1 cellular context compared by ENCODE assay signal in the genomic region with DNA sequence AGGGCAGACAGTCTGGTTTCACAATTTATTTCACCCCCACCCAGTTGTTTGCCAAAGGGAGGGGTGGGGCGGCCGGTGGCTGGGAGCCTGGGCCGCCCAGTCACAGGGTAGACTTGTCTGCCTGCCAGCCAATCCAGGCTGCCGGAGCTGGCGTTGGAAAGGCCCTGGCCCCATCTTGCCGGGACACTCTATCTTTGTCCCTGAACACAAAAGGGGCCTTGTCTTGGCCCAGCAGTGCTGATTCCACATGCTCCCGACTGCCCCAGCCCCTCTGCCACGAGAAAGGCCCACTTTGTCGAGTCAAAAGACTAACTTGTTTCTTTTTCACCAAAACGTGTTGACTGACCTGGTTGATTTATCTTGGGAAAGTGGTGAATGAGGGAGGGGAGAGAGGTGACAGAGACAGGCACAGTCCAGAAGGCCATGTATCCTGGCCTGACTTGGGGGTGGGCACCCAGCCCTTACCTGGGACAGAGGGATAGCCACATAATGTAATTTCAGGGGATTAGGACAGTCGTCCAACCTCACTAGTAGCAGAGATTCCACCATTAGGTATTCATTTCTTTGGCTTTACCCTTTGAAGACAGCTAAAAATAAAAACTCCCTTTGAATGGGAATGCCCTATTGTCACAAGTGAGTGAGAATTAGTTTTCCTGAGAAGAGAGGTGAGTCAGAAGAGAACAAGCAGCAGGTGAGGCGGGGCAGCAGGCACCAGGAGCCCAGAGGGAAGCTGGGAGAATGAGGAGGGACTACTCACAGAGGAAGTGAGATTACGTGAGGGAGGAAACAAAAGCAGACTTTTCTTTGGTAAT.
TF ChIP-seq lines count a peak whose summit lies in the region.

No MANE protein-coding gene starts in this region.

TF ChIP-seq in HepG2, 621 proteins besides CTCF, POLR2A, EP300 and RAD21 (continued from another document and continues in another):
- TF ChIP-seq ZNF572 (CRISPR knock-in tag; IDR thresholded peaks at IDR 0.05) (no peak), ZNF143 (CRISPR knock-in tag; IDR thresholded peaks at IDR 0.05) (peak; percentile 62), ZNF225 (CRISPR knock-in tag; IDR thresholded peaks at IDR 0.05) (no peak), IRF2 (CRISPR knock-in tag; IDR thresholded peaks at IDR 0.05) (no peak), TCF7 (IDR thresholded peaks at IDR 0.05; ENCODE audit: low read depth) (peak; percentile 4; the same call in 1 of the 2 replicates), PITX1 (CRISPR knock-in tag; IDR thresholded peaks at IDR 0.05) (no peak; the same call in 1 of the 2 replicates), ZNF563 (CRISPR knock-in tag; IDR thresholded peaks at IDR 0.05) (no peak), FOXO1 (CRISPR knock-in tag; IDR thresholded peaks at IDR 0.05) (no peak; the same call in 1 of the 2 replicates), YEATS4 (CRISPR knock-in tag; IDR thresholded peaks at IDR 0.05; ENCODE audit: borderline replicate concordance) (peak; percentile 75; the same call in 1 of the 2 replicates), ZBTB7A (CRISPR knock-in tag; IDR thresholded peaks at IDR 0.05) (peak; percentile 68; the same call in 1 of the 2 replicates), ZNF253 (CRISPR knock-in tag; IDR thresholded peaks at IDR 0.05; ENCODE audit: borderline replicate concordance) (no peak), ZNF34 (CRISPR knock-in tag; IDR thresholded peaks at IDR 0.05; ENCODE audit: borderline replicate concordance) (no peak), SMYD3 (CRISPR knock-in tag; IDR thresholded peaks at IDR 0.05) (peak; percentile 69; the same call in 1 of the 2 replicates), NRL (CRISPR knock-in tag; IDR thresholded peaks at IDR 0.05; ENCODE audit: borderline replicate concordance) (peak; percentile 91), ZNF251 (CRISPR knock-in tag; IDR thresholded peaks at IDR 0.05) (no peak), NCOA5 (CRISPR knock-in tag; IDR thresholded peaks at IDR 0.05) (no peak), ZNF564 (CRISPR knock-in tag; IDR thresholded peaks at IDR 0.05) (peak; percentile 71; the same call in 1 of the 2 replicates), ELF1 (CRISPR knock-in tag; IDR thresholded peaks at IDR 0.05) (no peak), ZFP90 (CRISPR knock-in tag; IDR thresholded peaks at IDR 0.05; ENCODE audit: borderline replicate concordance) (no peak), NFKB2 (CRISPR knock-in tag; IDR thresholded peaks at IDR 0.05; ENCODE audit: borderline replicate concordance) (peak; percentile 32; the same call in 1 of the 2 replicates), EZH2 (conservative IDR thresholded peaks at IDR 0.05; ENCODE audit: low read depth, low read length) (no peak)
- TF ChIP-seq, protein P1, sequence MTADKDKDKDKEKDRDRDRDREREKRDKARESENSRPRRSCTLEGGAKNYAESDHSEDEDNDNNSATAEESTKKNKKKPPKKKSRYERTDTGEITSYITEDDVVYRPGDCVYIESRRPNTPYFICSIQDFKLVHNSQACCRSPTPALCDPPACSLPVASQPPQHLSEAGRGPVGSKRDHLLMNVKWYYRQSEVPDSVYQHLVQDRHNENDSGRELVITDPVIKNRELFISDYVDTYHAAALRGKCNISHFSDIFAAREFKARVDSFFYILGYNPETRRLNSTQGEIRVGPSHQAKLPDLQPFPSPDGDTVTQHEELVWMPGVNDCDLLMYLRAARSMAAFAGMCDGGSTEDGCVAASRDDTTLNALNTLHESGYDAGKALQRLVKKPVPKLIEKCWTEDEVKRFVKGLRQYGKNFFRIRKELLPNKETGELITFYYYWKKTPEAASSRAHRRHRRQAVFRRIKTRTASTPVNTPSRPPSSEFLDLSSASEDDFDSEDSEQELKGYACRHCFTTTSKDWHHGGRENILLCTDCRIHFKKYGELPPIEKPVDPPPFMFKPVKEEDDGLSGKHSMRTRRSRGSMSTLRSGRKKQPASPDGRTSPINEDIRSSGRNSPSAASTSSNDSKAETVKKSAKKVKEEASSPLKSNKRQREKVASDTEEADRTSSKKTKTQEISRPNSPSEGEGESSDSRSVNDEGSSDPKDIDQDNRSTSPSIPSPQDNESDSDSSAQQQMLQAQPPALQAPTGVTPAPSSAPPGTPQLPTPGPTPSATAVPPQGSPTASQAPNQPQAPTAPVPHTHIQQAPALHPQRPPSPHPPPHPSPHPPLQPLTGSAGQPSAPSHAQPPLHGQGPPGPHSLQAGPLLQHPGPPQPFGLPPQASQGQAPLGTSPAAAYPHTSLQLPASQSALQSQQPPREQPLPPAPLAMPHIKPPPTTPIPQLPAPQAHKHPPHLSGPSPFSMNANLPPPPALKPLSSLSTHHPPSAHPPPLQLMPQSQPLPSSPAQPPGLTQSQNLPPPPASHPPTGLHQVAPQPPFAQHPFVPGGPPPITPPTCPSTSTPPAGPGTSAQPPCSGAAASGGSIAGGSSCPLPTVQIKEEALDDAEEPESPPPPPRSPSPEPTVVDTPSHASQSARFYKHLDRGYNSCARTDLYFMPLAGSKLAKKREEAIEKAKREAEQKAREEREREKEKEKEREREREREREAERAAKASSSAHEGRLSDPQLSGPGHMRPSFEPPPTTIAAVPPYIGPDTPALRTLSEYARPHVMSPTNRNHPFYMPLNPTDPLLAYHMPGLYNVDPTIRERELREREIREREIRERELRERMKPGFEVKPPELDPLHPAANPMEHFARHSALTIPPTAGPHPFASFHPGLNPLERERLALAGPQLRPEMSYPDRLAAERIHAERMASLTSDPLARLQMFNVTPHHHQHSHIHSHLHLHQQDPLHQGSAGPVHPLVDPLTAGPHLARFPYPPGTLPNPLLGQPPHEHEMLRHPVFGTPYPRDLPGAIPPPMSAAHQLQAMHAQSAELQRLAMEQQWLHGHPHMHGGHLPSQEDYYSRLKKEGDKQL (CRISPR knock-in tag; IDR thresholded peaks at IDR 0.05; ENCODE audit: low read depth) = no peak
- TF ChIP-seq, protein P2, sequence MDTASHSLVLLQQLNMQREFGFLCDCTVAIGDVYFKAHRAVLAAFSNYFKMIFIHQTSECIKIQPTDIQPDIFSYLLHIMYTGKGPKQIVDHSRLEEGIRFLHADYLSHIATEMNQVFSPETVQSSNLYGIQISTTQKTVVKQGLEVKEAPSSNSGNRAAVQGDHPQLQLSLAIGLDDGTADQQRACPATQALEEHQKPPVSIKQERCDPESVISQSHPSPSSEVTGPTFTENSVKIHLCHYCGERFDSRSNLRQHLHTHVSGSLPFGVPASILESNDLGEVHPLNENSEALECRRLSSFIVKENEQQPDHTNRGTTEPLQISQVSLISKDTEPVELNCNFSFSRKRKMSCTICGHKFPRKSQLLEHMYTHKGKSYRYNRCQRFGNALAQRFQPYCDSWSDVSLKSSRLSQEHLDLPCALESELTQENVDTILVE (CRISPR knock-in tag; IDR thresholded peaks at IDR 0.05) = no peak; the same call in 1 of the 2 replicates
- TF ChIP-seq, protein P3, sequence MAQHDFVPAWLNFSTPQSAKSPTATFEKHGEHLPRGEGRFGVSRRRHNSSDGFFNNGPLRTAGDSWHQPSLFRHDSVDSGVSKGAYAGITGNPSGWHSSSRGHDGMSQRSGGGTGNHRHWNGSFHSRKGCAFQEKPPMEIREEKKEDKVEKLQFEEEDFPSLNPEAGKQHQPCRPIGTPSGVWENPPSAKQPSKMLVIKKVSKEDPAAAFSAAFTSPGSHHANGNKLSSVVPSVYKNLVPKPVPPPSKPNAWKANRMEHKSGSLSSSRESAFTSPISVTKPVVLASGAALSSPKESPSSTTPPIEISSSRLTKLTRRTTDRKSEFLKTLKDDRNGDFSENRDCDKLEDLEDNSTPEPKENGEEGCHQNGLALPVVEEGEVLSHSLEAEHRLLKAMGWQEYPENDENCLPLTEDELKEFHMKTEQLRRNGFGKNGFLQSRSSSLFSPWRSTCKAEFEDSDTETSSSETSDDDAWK (CRISPR knock-in tag; IDR thresholded peaks at IDR 0.05) = no peak
- TF ChIP-seq, protein P4, sequence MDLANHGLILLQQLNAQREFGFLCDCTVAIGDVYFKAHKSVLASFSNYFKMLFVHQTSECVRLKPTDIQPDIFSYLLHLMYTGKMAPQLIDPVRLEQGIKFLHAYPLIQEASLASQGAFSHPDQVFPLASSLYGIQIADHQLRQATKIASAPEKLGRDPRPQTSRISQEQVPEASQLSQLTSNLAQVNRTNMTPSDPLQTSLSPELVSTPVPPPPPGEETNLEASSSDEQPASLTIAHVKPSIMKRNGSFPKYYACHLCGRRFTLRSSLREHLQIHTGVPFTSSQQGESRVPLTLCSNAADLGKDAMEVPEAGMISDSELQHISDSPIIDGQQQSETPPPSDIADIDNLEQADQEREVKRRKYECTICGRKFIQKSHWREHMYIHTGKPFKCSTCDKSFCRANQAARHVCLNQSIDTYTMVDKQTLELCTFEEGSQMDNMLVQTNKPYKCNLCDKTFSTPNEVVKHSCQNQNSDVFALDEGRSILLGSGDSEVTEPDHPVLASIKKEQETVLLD (CRISPR knock-in tag; IDR thresholded peaks at IDR 0.05; ENCODE audit: low read depth) = no peak
- TF ChIP-seq, protein P5, sequence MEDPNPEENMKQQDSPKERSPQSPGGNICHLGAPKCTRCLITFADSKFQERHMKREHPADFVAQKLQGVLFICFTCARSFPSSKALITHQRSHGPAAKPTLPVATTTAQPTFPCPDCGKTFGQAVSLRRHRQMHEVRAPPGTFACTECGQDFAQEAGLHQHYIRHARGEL (CRISPR knock-in tag; IDR thresholded peaks at IDR 0.05) = no peak
- TF ChIP-seq, protein P6, sequence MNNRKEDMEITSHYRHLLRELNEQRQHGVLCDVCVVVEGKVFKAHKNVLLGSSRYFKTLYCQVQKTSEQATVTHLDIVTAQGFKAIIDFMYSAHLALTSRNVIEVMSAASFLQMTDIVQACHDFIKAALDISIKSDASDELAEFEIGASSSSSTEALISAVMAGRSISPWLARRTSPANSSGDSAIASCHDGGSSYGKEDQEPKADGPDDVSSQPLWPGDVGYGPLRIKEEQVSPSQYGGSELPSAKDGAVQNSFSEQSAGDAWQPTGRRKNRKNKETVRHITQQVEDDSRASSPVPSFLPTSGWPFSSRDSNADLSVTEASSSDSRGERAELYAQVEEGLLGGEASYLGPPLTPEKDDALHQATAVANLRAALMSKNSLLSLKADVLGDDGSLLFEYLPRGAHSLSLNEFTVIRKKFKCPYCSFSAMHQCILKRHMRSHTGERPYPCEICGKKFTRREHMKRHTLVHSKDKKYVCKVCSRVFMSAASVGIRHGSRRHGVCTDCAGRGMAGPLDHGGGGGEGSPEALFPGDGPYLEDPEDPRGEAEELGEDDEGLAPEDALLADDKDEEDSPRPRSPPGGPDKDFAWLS (CRISPR knock-in tag; IDR thresholded peaks at IDR 0.05; ENCODE audit: borderline replicate concordance) = no peak
- TF ChIP-seq, protein P7, sequence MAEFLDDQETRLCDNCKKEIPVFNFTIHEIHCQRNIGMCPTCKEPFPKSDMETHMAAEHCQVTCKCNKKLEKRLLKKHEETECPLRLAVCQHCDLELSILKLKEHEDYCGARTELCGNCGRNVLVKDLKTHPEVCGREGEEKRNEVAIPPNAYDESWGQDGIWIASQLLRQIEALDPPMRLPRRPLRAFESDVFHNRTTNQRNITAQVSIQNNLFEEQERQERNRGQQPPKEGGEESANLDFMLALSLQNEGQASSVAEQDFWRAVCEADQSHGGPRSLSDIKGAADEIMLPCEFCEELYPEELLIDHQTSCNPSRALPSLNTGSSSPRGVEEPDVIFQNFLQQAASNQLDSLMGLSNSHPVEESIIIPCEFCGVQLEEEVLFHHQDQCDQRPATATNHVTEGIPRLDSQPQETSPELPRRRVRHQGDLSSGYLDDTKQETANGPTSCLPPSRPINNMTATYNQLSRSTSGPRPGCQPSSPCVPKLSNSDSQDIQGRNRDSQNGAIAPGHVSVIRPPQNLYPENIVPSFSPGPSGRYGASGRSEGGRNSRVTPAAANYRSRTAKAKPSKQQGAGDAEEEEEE (CRISPR knock-in tag; IDR thresholded peaks at IDR 0.05; ENCODE audit: borderline replicate concordance) = no peak
- TF ChIP-seq, protein P8, sequence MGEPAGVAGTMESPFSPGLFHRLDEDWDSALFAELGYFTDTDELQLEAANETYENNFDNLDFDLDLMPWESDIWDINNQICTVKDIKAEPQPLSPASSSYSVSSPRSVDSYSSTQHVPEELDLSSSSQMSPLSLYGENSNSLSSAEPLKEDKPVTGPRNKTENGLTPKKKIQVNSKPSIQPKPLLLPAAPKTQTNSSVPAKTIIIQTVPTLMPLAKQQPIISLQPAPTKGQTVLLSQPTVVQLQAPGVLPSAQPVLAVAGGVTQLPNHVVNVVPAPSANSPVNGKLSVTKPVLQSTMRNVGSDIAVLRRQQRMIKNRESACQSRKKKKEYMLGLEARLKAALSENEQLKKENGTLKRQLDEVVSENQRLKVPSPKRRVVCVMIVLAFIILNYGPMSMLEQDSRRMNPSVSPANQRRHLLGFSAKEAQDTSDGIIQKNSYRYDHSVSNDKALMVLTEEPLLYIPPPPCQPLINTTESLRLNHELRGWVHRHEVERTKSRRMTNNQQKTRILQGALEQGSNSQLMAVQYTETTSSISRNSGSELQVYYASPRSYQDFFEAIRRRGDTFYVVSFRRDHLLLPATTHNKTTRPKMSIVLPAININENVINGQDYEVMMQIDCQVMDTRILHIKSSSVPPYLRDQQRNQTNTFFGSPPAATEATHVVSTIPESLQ (CRISPR knock-in tag; conservative IDR thresholded peaks at IDR 0.05) = no peak
- TF ChIP-seq, protein P9, sequence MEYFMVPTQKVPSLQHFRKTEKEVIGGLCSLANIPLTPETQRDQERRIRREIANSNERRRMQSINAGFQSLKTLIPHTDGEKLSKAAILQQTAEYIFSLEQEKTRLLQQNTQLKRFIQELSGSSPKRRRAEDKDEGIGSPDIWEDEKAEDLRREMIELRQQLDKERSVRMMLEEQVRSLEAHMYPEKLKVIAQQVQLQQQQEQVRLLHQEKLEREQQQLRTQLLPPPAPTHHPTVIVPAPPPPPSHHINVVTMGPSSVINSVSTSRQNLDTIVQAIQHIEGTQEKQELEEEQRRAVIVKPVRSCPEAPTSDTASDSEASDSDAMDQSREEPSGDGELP (IDR thresholded peaks at IDR 0.05; ENCODE audit: borderline replicate concordance, low read depth) = peak; percentile 63; the same call in 1 of the 2 replicates
- TF ChIP-seq, protein P10, sequence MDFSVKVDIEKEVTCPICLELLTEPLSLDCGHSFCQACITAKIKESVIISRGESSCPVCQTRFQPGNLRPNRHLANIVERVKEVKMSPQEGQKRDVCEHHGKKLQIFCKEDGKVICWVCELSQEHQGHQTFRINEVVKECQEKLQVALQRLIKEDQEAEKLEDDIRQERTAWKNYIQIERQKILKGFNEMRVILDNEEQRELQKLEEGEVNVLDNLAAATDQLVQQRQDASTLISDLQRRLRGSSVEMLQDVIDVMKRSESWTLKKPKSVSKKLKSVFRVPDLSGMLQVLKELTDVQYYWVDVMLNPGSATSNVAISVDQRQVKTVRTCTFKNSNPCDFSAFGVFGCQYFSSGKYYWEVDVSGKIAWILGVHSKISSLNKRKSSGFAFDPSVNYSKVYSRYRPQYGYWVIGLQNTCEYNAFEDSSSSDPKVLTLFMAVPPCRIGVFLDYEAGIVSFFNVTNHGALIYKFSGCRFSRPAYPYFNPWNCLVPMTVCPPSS (IDR thresholded peaks at IDR 0.05) = no peak
